Comparison of ENCODE assay signal across 29 cellular contexts in genomic region chr14:100144645-100144995, GRCh38. TPM values are rescaled to one million over a fixed set of nuclear protein-coding genes. Genes with fewer than 3 reads are reported as not detected.
DNase-seq lines count a peak whose midpoint lies in the region; ATAC-seq and TF ChIP-seq lines count a peak whose summit lies in the region.
"Had no signal": no experiment of that assay in that cellular context is flagged by ENCODE, and none has a peak within 500 bp of the region (broad histone marks: within the 10 kb centered on the region; RNA-seq: fewer than 3 reads in every experiment).

No MANE protein-coding gene starts in this region.

- H3K4me2 ChIP-seq in DND-41 (ENCODE audit: insufficient read depth, low read length) (no peak overlapping the region), osteoblast (ENCODE audit: insufficient read depth, low read length) (no peak overlapping the region)

- H2AFZ ChIP-seq in DND-41 (ENCODE audit: low read depth, low read length) (no peak overlapping the region), osteoblast (ENCODE audit: low read length) (no peak overlapping the region)

- POLR2A ChIA-PET in activated CD8-positive, alpha-beta T cell treated with anti-CD3 and anti-CD28 coated beads for 36 hours (lab: Charles Lee) = interaction anchor here (1.3 kb wide), 1 partner anchor 9 kb away, joined by 3 read pairs; no protein-coding TSS in a partner anchor

- no peak overlapping the region for H3K4me3 Mint-ChIP-seq in activated CD8-positive, alpha-beta T cell treated with anti-CD3 and anti-CD28 coated beads for 36 hours
- H3K4me3 Mint-ChIP-seq: activated naive CD4-positive, alpha-beta T cell treated with anti-CD3 and anti-CD28 coated beads, Interleukin-2, amount 50 U/mL, for 24 hours; stimulated activated naive B cell treated with anti-CD40 and anti-IgM and Interleukin-4, amounts not matched to agents 10 μg/mL and 1 μg/mL and 100 μg/mL, for 72 hours; T-helper 2 cell treated with Interferon-gamma antibody and Interleukin-4, amounts not matched to agents 5 μg/mL and 100 μg/mL, for 36 hours had no signal

- H3K36me3 ChIP-seq in DND-41 (ENCODE audit: insufficient read depth, low read length) (peaks cover 70% of the 10 kb centered on the region), osteoblast (ENCODE audit: insufficient read depth, low read length) (peaks cover 3% of the 10 kb centered on the region)
- H3K36me3 ChIP-seq: HAP-1, thoracic aorta, WERI-Rb-1 had no signal

- H3K36me3 Mint-ChIP-seq in activated CD8-positive, alpha-beta T cell treated with anti-CD3 and anti-CD28 coated beads for 36 hours (ENCODE audit: low read depth) = peaks cover 10% of the 10 kb centered on the region

- CTCF ChIA-PET in activated CD8-positive, alpha-beta T cell treated with anti-CD3 and anti-CD28 coated beads for 36 hours (lab: Charles Lee) = no interaction called here

- no peaks in the 10 kb centered on the region for H3K27me3 Mint-ChIP-seq in activated CD8-positive, alpha-beta T cell treated with anti-CD3 and anti-CD28 coated beads for 36 hours
- H3K27me3 Mint-ChIP-seq: activated naive CD4-positive, alpha-beta T cell treated with anti-CD3 and anti-CD28 coated beads, Interleukin-2, amount 50 U/mL, for 24 hours; stimulated activated naive B cell treated with anti-CD40 and anti-IgM and Interleukin-4, amounts not matched to agents 10 μg/mL and 1 μg/mL and 100 μg/mL, for 72 hours had no signal

- ATAC-seq in DND-41 (ENCODE audit: insufficient read depth, low read depth) (no peak), left colon (peak; percentile 6), HG02759 (IDR thresholded peaks at IDR 0.05; ENCODE audit: unreplicated experiment) (no peak)
- no peak for ATAC-seq in activated CD8-positive, alpha-beta T cell treated with anti-CD3 and anti-CD28 coated beads for 36 hours
- ATAC-seq: Right ventricle myocardium inferior; stimulated activated naive B cell treated with anti-CD40 and anti-IgM and Interleukin-4, amounts not matched to agents 10 μg/mL and 1 μg/mL and 100 μg/mL, for 72 hours had no signal

- peak overlapping the region; percentile 9; the same call in 1 of the 2 replicates for H3K27ac ChIP-seq in DND-41 (ENCODE audit: low read length)
- H3K27ac ChIP-seq in osteoblast (ENCODE audit: low read depth, low read length) = no peak overlapping the region
- H3K27ac ChIP-seq: C4-2B, esophagus muscularis mucosa, thoracic aorta, WERI-Rb-1 had no signal

- no peaks in the 10 kb centered on the region for H3K9me3 Mint-ChIP-seq in activated CD8-positive, alpha-beta T cell treated with anti-CD3 and anti-CD28 coated beads for 36 hours
- H3K9me3 Mint-ChIP-seq: activated naive CD4-positive, alpha-beta T cell treated with anti-CD3 and anti-CD28 coated beads, Interleukin-2, amount 50 U/mL, for 24 hours; stimulated activated naive B cell treated with anti-CD40 and anti-IgM and Interleukin-4, amounts not matched to agents 10 μg/mL and 1 μg/mL and 100 μg/mL, for 72 hours; T-helper 2 cell treated with Interferon-gamma antibody and Interleukin-4, amounts not matched to agents 5 μg/mL and 100 μg/mL, for 36 hours had no signal

- H3K27ac Mint-ChIP-seq in activated CD8-positive, alpha-beta T cell treated with anti-CD3 and anti-CD28 coated beads for 36 hours = peak overlapping the region; percentile 20
- H3K27ac Mint-ChIP-seq: activated naive CD4-positive, alpha-beta T cell treated with anti-CD3 and anti-CD28 coated beads, Interleukin-2, amount 50 U/mL, for 24 hours; stimulated activated naive B cell treated with anti-CD40 and anti-IgM and Interleukin-4, amounts not matched to agents 10 μg/mL and 1 μg/mL and 100 μg/mL, for 72 hours; T-helper 2 cell treated with Interferon-gamma antibody and Interleukin-4, amounts not matched to agents 5 μg/mL and 100 μg/mL, for 36 hours had no signal

- H3K4me3 ChIP-seq in DND-41 (ENCODE audit: low read depth in 1 of 2, low read length in 2 of 2) (no peak overlapping the region), osteoblast (ENCODE audit: insufficient read depth, low read length) (no peak overlapping the region)
- H3K4me3 ChIP-seq: esophagus muscularis mucosa, gastroesophageal sphincter, HAP-1, lung, spleen, thoracic aorta had no signal

- TF ChIP-seq CTCF in DND-41 (IDR thresholded peaks at IDR 0.05; ENCODE audit: borderline replicate concordance, extremely low read depth, low read length, poor library complexity, severe bottlenecking) (no peak), osteoblast (IDR thresholded peaks at IDR 0.05; ENCODE audit: extremely low read depth, low read depth, low read length) (no peak)
- no peak for TF ChIP-seq CTCF in activated CD8-positive, alpha-beta T cell treated with anti-CD3 and anti-CD28 coated beads for 36 hours (IDR thresholded peaks at IDR 0.05)

- peaks cover 16% of the 10 kb centered on the region for H3K4me1 Mint-ChIP-seq in activated CD8-positive, alpha-beta T cell treated with anti-CD3 and anti-CD28 coated beads for 36 hours (ENCODE audit: low read depth)

- H3K4me1 ChIP-seq in DND-41 (ENCODE audit: insufficient read depth, low read length) (peaks cover 22% of the 10 kb centered on the region), osteoblast (ENCODE audit: insufficient read depth, low read length) (no peaks in the 10 kb centered on the region)
- H3K4me1 ChIP-seq: HAP-1 had no signal

- H3K79me2 ChIP-seq in DND-41 (ENCODE audit: insufficient read depth, low read length) (no peaks in the 10 kb centered on the region), osteoblast (ENCODE audit: insufficient read depth, low read length) (no peaks in the 10 kb centered on the region)

- DNase-seq in DND-41 (no peak), left colon (no peak), osteoblast (ENCODE audit: insufficient read length, low spot score, missing footprints) (peak; percentile 76), superior temporal gyrus (ENCODE audit: extremely low spot score) (no peak), UCSD-AML1 (lab: John Stamatoyannopoulos, UW; ENCODE audit: unreplicated experiment) (no peak)
- no peak for DNase-seq in activated CD8-positive, alpha-beta T cell treated with anti-CD3 and anti-CD28 coated beads for 36 hours
- DNase-seq in stimulated activated CD4-positive, alpha-beta T cell treated with anti-CD3 and anti-CD28 coated beads, Interleukin-15, amount 100 ng/mL, for 24 hours = no peak
- DNase-seq: activated CD4-positive, alpha-beta T cell treated with anti-CD3 and anti-CD28 coated beads, Interleukin-2, amount 50 U/mL, for 1 hour; activated CD8-positive, alpha-beta memory T cell treated with anti-CD3 and anti-CD28 coated beads, Interleukin-2, amount 50 U/mL, for 4 hours; effector CD8-positive, alpha-beta T cell; NCI-H2081 treated with DMSO at 0.1 percent for 48 hours; NCI-H446; NCI-H82; occipital lobe; retina; stimulated activated CD4-positive, alpha-beta T cell treated with anti-CD3 and anti-CD28 coated beads, Interleukin-4, amount 100 ng/mL, for 1 hour; stimulated activated naive B cell treated with anti-CD40 and anti-IgM and Interleukin-4, amounts not matched to agents 10 μg/mL and 1 μg/mL and 100 μg/mL, for 72 hours; WERI-Rb-1 had no signal

- H3K9ac ChIP-seq in DND-41 (ENCODE audit: low read depth, low read length) = no peak overlapping the region

- H3K27me3 ChIP-seq in DND-41 (ENCODE audit: insufficient read depth, low read length, poor library complexity) = no peaks in the 10 kb centered on the region
- H3K27me3 ChIP-seq in osteoblast (ENCODE audit: insufficient read depth, low read length) = peaks cover 2% of the 10 kb centered on the region
- H3K27me3 ChIP-seq: esophagus muscularis mucosa, spleen had no signal

- peaks cover 44% of the 10 kb centered on the region for H4K20me1 ChIP-seq in DND-41 (ENCODE audit: insufficient read depth, low read length)
- no peaks in the 10 kb centered on the region for H4K20me1 ChIP-seq in osteoblast (ENCODE audit: insufficient read depth, low read length)

- intact Hi-C loops in activated CD8-positive, alpha-beta T cell treated with anti-CD3 and anti-CD28 coated beads for 36 hours (cut with micrococcal nuclease) = no loop called here
- intact Hi-C loops in left colon (cut with DNase I, micrococcal nuclease) = no loop called here

- H3K9me3 ChIP-seq in DND-41 (ENCODE audit: insufficient read depth, low read length, severe bottlenecking) = no peaks in the 10 kb centered on the region
- H3K9me3 ChIP-seq in osteoblast (ENCODE audit: low read depth, low read length) = no peaks in the 10 kb centered on the region
- H3K9me3 ChIP-seq: esophagus muscularis mucosa, gastroesophageal sphincter, HAP-1, spleen, thoracic aorta had no signal

RNA-seq across cellular contexts. Expression of gene DEGS2, which starts 14.8 kb away (rescaled TPM):
- 1 to 10 TPM; 2.6 to 3.1 TPM for total RNA-seq in activated CD8-positive, alpha-beta T cell treated with anti-CD3 and anti-CD28 coated beads for 36 hours
- total RNA-seq in left colon (10 to 100 TPM; 25.0 to 36.9 TPM), osteoblast (0.29 and 0.36 TPM in 2 replicates)
- total RNA-seq: Right ventricle myocardium inferior had no signal

Comparison
In these comparisons a context has a peak if more than half of its experiments do, and no peak if none do; other contexts are left out.
1. RNA of gene DEGS2, which starts 14.8 kb away (total RNA-seq): 25.0 to 36.9 TPM in left colon; 2.6 to 3.1 TPM in activated CD8-positive, alpha-beta T cell treated with anti-CD3 and anti-CD28 coated beads for 36 hours and 0.29 to 0.36 TPM in osteoblast; every median in the first group is over 4 times any median in the second.